Comparison of ENCODE assay signal across 22 cellular contexts in the genomic region with DNA sequence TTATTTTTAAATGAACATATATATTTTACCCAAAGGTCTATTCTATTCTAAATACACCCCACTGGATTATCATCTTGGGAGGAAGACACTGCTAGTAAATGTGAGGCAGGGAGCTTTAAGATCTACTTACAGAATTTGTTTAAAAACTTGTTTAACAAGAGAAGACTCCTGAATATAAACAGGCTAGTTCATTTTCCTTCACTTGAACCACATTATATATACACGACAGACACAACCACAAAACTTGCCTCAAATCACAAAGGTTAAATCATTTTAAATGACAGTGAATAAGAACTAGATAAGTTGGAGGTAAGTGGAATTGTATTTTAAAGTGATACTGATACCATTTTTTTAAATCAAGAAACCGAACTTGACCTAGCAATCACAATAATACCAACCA.
"Had no signal": no experiment of that assay in that cellular context is flagged by ENCODE, and none has a peak within 500 bp of the region (broad histone marks: within the 10 kb centered on the region; RNA-seq: fewer than 3 reads in every experiment).

No MANE protein-coding gene starts in this region.

- H2AFZ ChIP-seq: parathyroid adenoma had no signal

- H3K27ac ChIP-seq: coronary artery, esophagus muscularis mucosa, neutrophil, parathyroid adenoma, right lobe of liver, stomach, tibial artery, upper lobe of right lung, uterus had no signal

- H3K36me3 ChIP-seq: right lobe of liver, upper lobe of right lung, uterus had no signal

- H3K4me1 ChIP-seq: esophagus muscularis mucosa, parathyroid adenoma, right lobe of liver, stomach, tibial artery, upper lobe of right lung, uterus had no signal

- H3K79me2 ChIP-seq: parathyroid adenoma had no signal

- DNase-seq: dermis blood vessel endothelial cell; effector memory CD4-positive, alpha-beta T cell; head of caudate nucleus; kidney; mucosa of descending colon; naive B cell; right lobe of liver; small intestine; stimulated activated CD4-positive, alpha-beta T cell treated with anti-CD3 and anti-CD28 coated beads, Interleukin-12 subunit alpha, Interleukin-12 subunit beta, amount 100 ng/mL, for 4 hours; stimulated activated CD4-positive, alpha-beta T cell treated with anti-CD3 and anti-CD28 coated beads, Interleukin-1b, Interleukin-23, amount 100 ng/mL, for 48 hours; stimulated activated CD4-positive, alpha-beta T cell treated with anti-CD3 and anti-CD28 coated beads, Interleukin-4, amount 100 ng/mL, for 1 hour; stimulated activated CD8-positive, alpha-beta memory T cell treated with anti-CD3 and anti-CD28 coated beads, Interleukin-4, amount 100 ng/mL, for 48 hours; stimulated activated naive CD4-positive, alpha-beta T cell treated with Interleukin-2 at 50 U/mL for 16 hours; stomach; tibial artery; upper lobe of right lung; uterus had no signal

- H3K9me3 ChIP-seq: esophagus muscularis mucosa, mucosa of descending colon, neutrophil, right lobe of liver, stomach, tibial artery, upper lobe of right lung, uterus had no signal

- H3K27me3 ChIP-seq: esophagus muscularis mucosa, neutrophil, right lobe of liver, stomach, tibial artery, upper lobe of right lung, uterus had no signal

- H3K4me3 ChIP-seq: coronary artery, esophagus muscularis mucosa, lung, mucosa of descending colon, right lobe of liver, stomach, tibial artery, upper lobe of right lung, uterus had no signal

- H3K9ac ChIP-seq: parathyroid adenoma had no signal
